ENCODE assay signal across 8 cellular contexts in the genomic region with DNA sequence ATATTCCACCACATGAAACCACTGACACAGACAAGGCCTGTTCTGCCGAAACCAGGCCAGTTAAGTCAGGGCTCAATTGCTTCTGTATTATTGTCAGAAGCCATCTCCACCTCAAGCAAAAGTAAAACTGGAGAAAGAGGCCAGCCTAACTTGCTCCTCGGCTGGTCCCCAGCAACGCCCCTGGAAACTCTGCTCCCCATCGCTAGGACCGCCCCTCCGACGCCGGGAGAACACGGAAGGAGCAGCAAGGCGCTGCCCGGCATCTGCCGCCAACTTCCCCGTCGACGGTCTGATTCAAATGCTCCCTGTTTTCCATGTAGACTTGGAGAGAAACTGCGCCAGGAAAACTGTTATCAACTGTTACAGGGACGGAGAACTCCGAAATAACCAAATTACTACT. TPM values are rescaled to one million over a fixed set of nuclear protein-coding genes. Genes with fewer than 3 reads are reported as not detected.
DNase-seq lines count a peak whose midpoint lies in the region; ATAC-seq and TF ChIP-seq lines count a peak whose summit lies in the region.
"Not testable (repeated sequence)": the region's sequence is repeated elsewhere in the genome, so short reads cannot be mapped to it uniquely, and the experiment has no call there.

No MANE protein-coding gene starts in this region.

- peak overlapping the region; percentile 93 for H3K27ac ChIP-seq in suprapubic skin

- not testable (repeated sequence) for TF ChIP-seq EP300 in suprapubic skin (IDR thresholded peaks at IDR 0.05)

- H3K9ac ChIP-seq in adipocyte (ENCODE audit: low read length): peak overlapping the region; percentile 79

- ATAC-seq in GM21576 (IDR thresholded peaks at IDR 0.05; ENCODE audit: unreplicated experiment): peak; percentile 59
- peak; percentile 70 for ATAC-seq in HG03354 (IDR thresholded peaks at IDR 0.05; ENCODE audit: poor library complexity, severe bottlenecking, unreplicated experiment)

- H3K36me3 ChIP-seq in adipocyte (ENCODE audit: control insufficient read depth, insufficient read depth, low read length, severe bottlenecking); suprapubic skin: not testable (repeated sequence)

- H3K27me3 ChIP-seq in adipocyte (replicated peaks; ENCODE audit: control insufficient read depth, insufficient read depth, low read length); suprapubic skin: not testable (repeated sequence)

- peak overlapping the region; percentile 88 for H3K4me3 ChIP-seq in GM08714 (ENCODE audit: low read length)
- peak overlapping the region; percentile 83 for H3K4me3 ChIP-seq in adipocyte (ENCODE audit: low read length)
- peak overlapping the region; percentile 65 for H3K4me3 ChIP-seq in suprapubic skin

- H3K9me3 ChIP-seq in adipocyte (ENCODE audit: control insufficient read depth, low read length); suprapubic skin: not testable (repeated sequence)

- TF ChIP-seq CTCF in suprapubic skin (IDR thresholded peaks at IDR 0.05): not testable (repeated sequence)

- TF ChIP-seq POLR2A in suprapubic skin (IDR thresholded peaks at IDR 0.05): not testable (repeated sequence)

- H3K4me1 ChIP-seq in adipocyte (ENCODE audit: control insufficient read depth, insufficient read depth, low read length); suprapubic skin: not testable (repeated sequence)

- 4% methylated on average over 3 of the region's 18 CpGs for WGBS in suprapubic skin

- peak; percentile 7 for DNase-seq in RPMI7951 (ENCODE audit: low read depth)
- peak; percentile 45 for DNase-seq in adipocyte (ENCODE audit: low read depth)
- DNase-seq in foreskin melanocyte: peak; percentile 27
- peak; percentile 17 for DNase-seq in myocyte (ENCODE audit: low read depth)
- DNase-seq in suprapubic skin (ENCODE audit: low spot score in 2 of 2): not testable (repeated sequence)

RNA-seq across cellular contexts. Expression of a gene that starts 26.3 kb away (rescaled TPM):
- total RNA-seq in RPMI7951 (2014; rRNA removed; shearing (Covaris generic)): 9.1 TPM in 2 replicates
- total RNA-seq in myocyte: 0.36 and 0.83 TPM in 2 replicates
- polyA plus RNA-seq in myocyte (2012): 1.1 TPM
- total RNA-seq in suprapubic skin: 100 to 1,000 TPM in 1 of 4 donors, 10 to 100 TPM in 2, 1 to 10 TPM in 1; 8.3 to 147 (median 64.3) TPM
